Comparison of ENCODE assay signal across 26 cellular contexts in genomic region chr2:185942855-185943254, GRCh38.
"Had no signal": no experiment of that assay in that cellular context is flagged by ENCODE, and none has a peak within 500 bp of the region (broad histone marks: within the 10 kb centered on the region; RNA-seq: fewer than 3 reads in every experiment).

No MANE protein-coding gene starts in this region.

- H3K36me3 ChIP-seq: thoracic aorta, thyroid gland, transverse colon, upper lobe of left lung, upper lobe of right lung, vagina had no signal

- H3K27me3 ChIP-seq: stomach, suprapubic skin, testis, thyroid gland, tibial artery, tibial nerve, transverse colon, upper lobe of left lung, upper lobe of right lung, uterus, vagina had no signal

- FAIRE-seq: urothelium cell line had no signal

- ATAC-seq: stimulated activated effector memory CD8-positive, alpha-beta T cell treated with anti-CD3 and anti-CD28 coated beads, Interleukin-12 subunit alpha, Interleukin-12 subunit beta, amount 100 ng/mL, for 72 hours; stimulated activated memory B cell treated with anti-CD40 and anti-IgM and Interleukin-4, amounts not matched to agents 10 μg/mL and 1 μg/mL and 100 μg/mL, for 72 hours; stimulated activated naive B cell treated with anti-CD40 and anti-IgM and Interleukin-4, amounts not matched to agents 10 μg/mL and 1 μg/mL and 100 μg/mL, for 72 hours; stimulated activated naive CD8-positive, alpha-beta T cell treated with anti-CD3 and anti-CD28 coated beads, Interleukin-15, amount 100 ng/mL, for 72 hours; stimulated activated naive CD8-positive, alpha-beta T cell treated with anti-CD3 and anti-CD28 coated beads, Interleukin-15, Interleukin-2, amounts not matched to agents 100 U/mL and 50 U/mL, for 24 hours; upper lobe of right lung had no signal

- DNase-seq: stimulated activated CD4-positive, alpha-beta T cell treated with anti-CD3 and anti-CD28 coated beads, Interleukin-2, amount 100 ng/mL, for 48 hours; stimulated activated CD4-positive, alpha-beta T cell treated with anti-CD3 and anti-CD28 coated beads, Interleukin-4, amount 100 ng/mL, for 1 hour; stimulated activated CD4-positive, alpha-beta T cell treated with anti-CD3 and anti-CD28 coated beads, Interleukin-4, amount 100 ng/mL, for 24 hours; stimulated activated CD4-positive, alpha-beta T cell treated with anti-CD3 and anti-CD28 coated beads, Interleukin-4, amount 100 ng/mL, for 4 hours; stimulated activated naive B cell treated with anti-CD40 and anti-IgM and Interleukin-4, amounts not matched to agents 10 μg/mL and 1 μg/mL and 100 μg/mL, for 72 hours; stimulated activated naive CD4-positive, alpha-beta T cell; stimulated activated naive CD4-positive, alpha-beta T cell treated with Interleukin-2 at 50 U/mL for 16 hours; stimulated activated naive CD8-positive, alpha-beta T cell treated with anti-CD3 and anti-CD28 coated beads, Interleukin-15, amount 100 ng/mL, for 72 hours; stimulated activated naive CD8-positive, alpha-beta T cell treated with anti-CD3 and anti-CD28 coated beads, Interleukin-15, Interleukin-2, amounts not matched to agents 100 U/mL and 50 U/mL, for 24 hours; stomach; substantia nigra; testis; thyroid gland; tibial artery; transverse colon; trophoblast cell; upper lobe of left lung; upper lobe of right lung; uterus had no signal

- H3K27ac ChIP-seq: stomach, suprapubic skin, testis, thoracic aorta, thyroid gland, tibial artery, tibial nerve, transverse colon, upper lobe of left lung, upper lobe of right lung, uterus, vagina had no signal

- H3K4me1 ChIP-seq: stomach, suprapubic skin, testis, thyroid gland, tibial artery, tibial nerve, transverse colon, upper lobe of left lung, upper lobe of right lung, uterus, vagina had no signal

- H3K9me3 ChIP-seq: testis, thyroid gland, uterus, vagina had no signal

- H3K4me3 ChIP-seq: stomach, suprapubic skin, testis, thoracic aorta, thyroid gland, tibial artery, tibial nerve, transverse colon, upper lobe of left lung, upper lobe of right lung, uterus, vagina had no signal
